In the genomic region with DNA sequence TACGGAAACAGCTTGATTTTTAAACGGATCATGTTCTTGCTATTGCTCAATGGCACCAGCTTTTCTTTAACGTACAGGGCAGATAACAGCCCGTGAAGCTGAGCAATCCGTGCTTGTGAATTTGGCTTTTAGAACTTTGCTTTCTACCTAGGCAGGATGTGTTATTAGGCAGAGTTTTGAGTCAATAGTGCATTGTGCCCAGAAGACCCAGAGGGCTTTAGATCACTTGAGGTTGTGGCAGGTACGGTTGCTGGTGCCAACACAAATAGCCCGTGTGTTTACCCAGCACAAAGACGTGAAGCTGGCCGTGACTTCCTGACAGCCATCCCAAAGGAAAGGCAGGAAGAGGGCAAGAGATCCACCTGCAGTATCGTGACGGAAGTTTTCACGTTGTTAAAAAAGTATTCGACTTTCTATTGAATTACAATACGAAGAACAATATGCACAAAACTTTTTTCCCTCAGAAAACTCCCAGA, we compare ENCODE assay signal across 15 cellular contexts.
A peak's percentile ranks its signal among the peaks of the same experiment; 100 is the strongest.
DNase-seq lines count a peak whose midpoint lies in the region; ATAC-seq and FAIRE-seq lines count a peak whose summit lies in the region.
"Had no signal": no experiment of that assay in that cellular context is flagged by ENCODE, and none has a peak within 500 bp of the region (broad histone marks: within the 10 kb centered on the region; RNA-seq: fewer than 3 reads in every experiment).

No MANE protein-coding gene starts in this region.

- no peaks in the 10 kb centered on the region for H3K36me3 ChIP-seq in small intestine (ENCODE audit: control insufficient read depth in 2 of 2, insufficient read depth in 2 of 2, low read length in 2 of 2)
- H3K36me3 ChIP-seq: heart left ventricle had no signal

- no peaks in the 10 kb centered on the region for H3K4me1 ChIP-seq in small intestine (ENCODE audit: control insufficient read depth in 2 of 2, insufficient read depth in 1 of 2, low read depth in 1 of 2, low read length in 1 of 2)
- H3K4me1 ChIP-seq: heart left ventricle, parathyroid adenoma had no signal

- peak; percentile 3 for DNase-seq in NCI-H1048 (lab: John Stamatoyannopoulos, UW)
- DNase-seq in NCI-H345 (lab: John Stamatoyannopoulos, UW) = peak; percentile 97
- peak; percentile 24 for DNase-seq in ecto neural progenitor cell (ENCODE audit: low spot score)
- DNase-seq in small intestine = peak; percentile 55
- DNase-seq in A172 (ENCODE audit: low spot score) = no peak
- DNase-seq: amniotic stem cell; CD4-positive, alpha-beta memory T cell; effector memory CD4-positive, alpha-beta T cell; stimulated activated CD4-positive, alpha-beta T cell treated with anti-CD3 and anti-CD28 coated beads, Interleukin-1b, Interleukin-23, amount 100 ng/mL, for 48 hours; stimulated activated naive CD4-positive, alpha-beta T cell had no signal

- no peaks in the 10 kb centered on the region for H3K27me3 ChIP-seq in small intestine (ENCODE audit: control insufficient read depth in 2 of 2, insufficient read depth in 2 of 2, low read length in 2 of 2)

- no peak overlapping the region for H3K27ac ChIP-seq in small intestine (ENCODE audit: low read depth in 1 of 2, low read length in 1 of 2)
- H3K27ac ChIP-seq: heart left ventricle, parathyroid adenoma had no signal

- 14 to 45% (median 23%) methylated on average over 14 of the region's 14 CpGs for WGBS in small intestine, 3 donors

- no peak overlapping the region for H3K4me3 ChIP-seq in small intestine (ENCODE audit: low read depth in 1 of 2, low read length in 2 of 2)
- H3K4me3 ChIP-seq: heart left ventricle had no signal

- ATAC-seq in HG02642 (IDR thresholded peaks at IDR 0.05; ENCODE audit: poor library complexity, unreplicated experiment) (no peak), HG02759 (IDR thresholded peaks at IDR 0.05; ENCODE audit: unreplicated experiment) (no peak)
- ATAC-seq: heart left ventricle had no signal

- FAIRE-seq in small intestine (lab: Jason Lieb, UNC) = no peak
- FAIRE-seq: TTC549 had no signal

- no peaks in the 10 kb centered on the region for H3K9me3 ChIP-seq in small intestine (ENCODE audit: control insufficient read depth, low read depth)
- H3K9me3 ChIP-seq: heart left ventricle had no signal
